In genomic region chr20:44961868-44962267, GRCh38 we compare ENCODE assay signal across 13 cellular contexts. TPM values are rescaled to one million over a fixed set of nuclear protein-coding genes. Genes with fewer than 3 reads are reported as not detected.
A peak's percentile ranks its signal among the peaks of the same experiment; 100 is the strongest.
DNase-seq lines count a peak whose midpoint lies in the region; ATAC-seq and TF ChIP-seq lines count a peak whose summit lies in the region.
"Had no signal": no experiment of that assay in that cellular context is flagged by ENCODE, and none has a peak within 500 bp of the region (broad histone marks: within the 10 kb centered on the region; RNA-seq: fewer than 3 reads in every experiment).

No MANE protein-coding gene starts in this region.

- intact Hi-C loops in CD8-positive, alpha-beta T cell (cut with DNase I, micrococcal nuclease): loop anchor here in 1 of 2 experiments (2.0 kb wide), 1 partner anchor 17 kb away; no protein-coding TSS in a partner anchor
- intact Hi-C loops in lower leg skin (cut with DNase I; ENCODE audit: low total_unique reads): no loop called here

- 74 to 77% methylated on average over 3 of the region's 3 CpGs for WGBS in lower leg skin, 2 donors

- DNase-seq in AG20443 (ENCODE audit: low spot score) (peak; percentile 62), iris pigment epithelial cell (ENCODE audit: low read depth) (peak; percentile 67), WTC11 (ENCODE audit: low spot score) (no peak), SIG-M5 treated with dmso at 0.1 percent for 504 hours (lab: John Stamatoyannopoulos, UW; ENCODE audit: unreplicated experiment) (no peak), lower leg skin (ENCODE audit: low spot score in 2 of 2) (no peak)
- DNase-seq in activated naive CD8-positive, alpha-beta T cell treated with anti-CD3 and anti-CD28 coated beads for 36 hours: no peak
- DNase-seq in CD8-positive, alpha-beta T cell: no peak
- DNase-seq: NCI-H774, sigmoid colon, upper lobe of right lung had no signal

- H3K36me3 Mint-ChIP-seq in activated naive CD8-positive, alpha-beta T cell treated with anti-CD3 and anti-CD28 coated beads for 36 hours: peaks cover 41% of the 10 kb centered on the region
- H3K36me3 Mint-ChIP-seq in WTC11: 0 out of 2 replicates have a peak, but pooled peaks cover 3% of the 10 kb centered on the region
- peaks cover 28% of the 10 kb centered on the region for H3K36me3 Mint-ChIP-seq in CD8-positive, alpha-beta T cell

- H3K4me1 Mint-ChIP-seq in activated naive CD8-positive, alpha-beta T cell treated with anti-CD3 and anti-CD28 coated beads for 36 hours: peaks cover 67% of the 10 kb centered on the region
- H3K4me1 Mint-ChIP-seq in WTC11: peaks cover 37% of the 10 kb centered on the region
- H3K4me1 Mint-ChIP-seq in CD8-positive, alpha-beta T cell (ENCODE audit: low read depth): peaks cover 58% of the 10 kb centered on the region

- no peak overlapping the region for H3K27ac ChIP-seq in HEK293 (ENCODE audit: extremely low read depth, low read depth, low read length)
- H3K27ac ChIP-seq in CD8-positive, alpha-beta T cell (ENCODE audit: low read depth, low read length): no peak overlapping the region
- H3K27ac ChIP-seq: coronary artery, hepatocyte, sigmoid colon, upper lobe of right lung had no signal

- CTCF ChIA-PET in HEK293 (lab: Yijun Ruan, JAX) (no interaction called here), WTC11 (lab: Charles Lee) (no interaction called here)
- CTCF ChIA-PET in CD8-positive, alpha-beta T cell (lab: Charles Lee): interaction anchor here (1.6 to 2.4 kb wide), 2 partner anchors 28 to 134 kb away, joined by 3 to 8 read pairs; no protein-coding TSS in a partner anchor

- no peak overlapping the region for H3K4me3 Mint-ChIP-seq in activated naive CD8-positive, alpha-beta T cell treated with anti-CD3 and anti-CD28 coated beads for 36 hours
- no peak overlapping the region for H3K4me3 Mint-ChIP-seq in WTC11
- no peak overlapping the region for H3K4me3 Mint-ChIP-seq in CD8-positive, alpha-beta T cell

- peaks cover 4% of the 10 kb centered on the region for H3K27me3 Mint-ChIP-seq in activated naive CD8-positive, alpha-beta T cell treated with anti-CD3 and anti-CD28 coated beads for 36 hours
- peaks cover 40% of the 10 kb centered on the region for H3K27me3 Mint-ChIP-seq in WTC11 (ENCODE audit: low read depth)
- no peaks in the 10 kb centered on the region for H3K27me3 Mint-ChIP-seq in CD8-positive, alpha-beta T cell (ENCODE audit: low read depth)

- TF ChIP-seq CTCF in HEK293 (tag by site-specific recombination; IDR thresholded peaks at IDR 0.05) (no peak), WTC11 (IDR thresholded peaks at IDR 0.05) (no peak), lower leg skin (IDR thresholded peaks at IDR 0.05) (no peak)
- no peak for TF ChIP-seq CTCF in CD8-positive, alpha-beta T cell (IDR thresholded peaks at IDR 0.05)

- H3K27ac Mint-ChIP-seq in activated naive CD8-positive, alpha-beta T cell treated with anti-CD3 and anti-CD28 coated beads for 36 hours: peak overlapping the region; percentile 31
- no peak overlapping the region for H3K27ac Mint-ChIP-seq in WTC11
- H3K27ac Mint-ChIP-seq in CD8-positive, alpha-beta T cell: no peak overlapping the region

- H3K4me1 ChIP-seq in HEK293 (ENCODE audit: control insufficient read depth, insufficient read depth, low read length): peaks cover 4% of the 10 kb centered on the region
- H3K4me1 ChIP-seq in CD8-positive, alpha-beta T cell (ENCODE audit: insufficient read depth, low read length): peaks cover 39% of the 10 kb centered on the region

- H3K36me3 ChIP-seq in HEK293 (ENCODE audit: control insufficient read depth in 2 of 2, insufficient read depth in 1 of 2, low read length in 2 of 2): peaks cover 0 to 5% of the 10 kb centered on the region in 2 experiments; a peak in 1 of 3 replicates
- no peaks in the 10 kb centered on the region for H3K36me3 ChIP-seq in CD8-positive, alpha-beta T cell (ENCODE audit: insufficient read depth, low read length)
- H3K36me3 ChIP-seq: upper lobe of right lung had no signal

- TF ChIP-seq POLR2A in lower leg skin (IDR thresholded peaks at IDR 0.05): no peak

- peaks cover 5% of the 10 kb centered on the region for H3K9me3 Mint-ChIP-seq in activated naive CD8-positive, alpha-beta T cell treated with anti-CD3 and anti-CD28 coated beads for 36 hours
- no peaks in the 10 kb centered on the region for H3K9me3 Mint-ChIP-seq in WTC11
- H3K9me3 Mint-ChIP-seq in CD8-positive, alpha-beta T cell: no peaks in the 10 kb centered on the region

- no peaks in the 10 kb centered on the region for H3K27me3 ChIP-seq in CD8-positive, alpha-beta T cell (ENCODE audit: insufficient read depth, low read length)
- H3K27me3 ChIP-seq: hepatocyte, sigmoid colon, upper lobe of right lung had no signal

- POLR2A ChIA-PET in HEK293 (lab: Yijun Ruan, JAX) (no interaction called here), WTC11 (lab: Charles Lee) (no interaction called here)
- POLR2A ChIA-PET in CD8-positive, alpha-beta T cell (lab: Charles Lee): interaction anchor here (2.4 to 3.2 kb wide), 3 partner anchors 9 to 29 kb away, joined by 6 to 33 read pairs (median 12); no protein-coding TSS in a partner anchor

- no peaks in the 10 kb centered on the region for H3K9me3 ChIP-seq in HEK293 (ENCODE audit: control insufficient read depth, insufficient read depth, low read depth, low read length)
- no peaks in the 10 kb centered on the region for H3K9me3 ChIP-seq in CD8-positive, alpha-beta T cell (ENCODE audit: low read length)
- H3K9me3 ChIP-seq: sigmoid colon, upper lobe of right lung had no signal

- no peak for ATAC-seq in WTC11
- no peak for ATAC-seq in CD8-positive, alpha-beta T cell
- ATAC-seq: upper lobe of right lung had no signal

- H3K4me3 ChIP-seq in HEK293 (ENCODE audit: low read depth, low read length): no peak overlapping the region
- H3K4me3 ChIP-seq in CD8-positive, alpha-beta T cell (ENCODE audit: low read depth, low read length): no peak overlapping the region
- H3K4me3 ChIP-seq in lower leg skin (ENCODE audit: low read depth, poor library complexity, severe bottlenecking): no peak overlapping the region
- H3K4me3 ChIP-seq: coronary artery, hepatocyte, sigmoid colon, upper lobe of right lung had no signal

TF ChIP-seq in HEK293, 187 proteins besides CTCF, POLR2A, EP300 and RAD21:
- TF ChIP-seq ZNF416 (tag by site-specific recombination; IDR thresholded peaks at IDR 0.05): no peak
- peak; percentile 70 for TF ChIP-seq ZNF341 (tag by site-specific recombination; IDR thresholded peaks at IDR 0.05; ENCODE audit: low read depth)

TF ChIP-seq in WTC11, 78 proteins besides CTCF, POLR2A, EP300 and RAD21 (continues in another document):
- TF ChIP-seq AR (CRISPR knock-in tag; IDR thresholded peaks at IDR 0.05): no peak

RNA-seq across cellular contexts. Expression of gene TOMM34, which starts 1.7 kb away (rescaled TPM):
- total RNA-seq in activated naive CD8-positive, alpha-beta T cell treated with anti-CD3 and anti-CD28 coated beads for 36 hours: 10 to 100 TPM; 72.9 to 75.1 TPM
- total RNA-seq in WTC11 (2021) (35.9 to 37.7 TPM (median 36.7 TPM) in 3 replicates), lower leg skin (10 to 100 TPM in 3 of 4 donors, 1 to 10 TPM in 1; 9.8 to 19.5 (median 12.4) TPM)
- total RNA-seq in CD8-positive, alpha-beta T cell: 10 to 100 TPM; 11.9 to 12.4 TPM

RNA-seq across cellular contexts. Expression of gene STK4, which starts 4.4 kb away (rescaled TPM):
- 100 to 1,000 TPM; 180 to 198 TPM for total RNA-seq in activated naive CD8-positive, alpha-beta T cell treated with anti-CD3 and anti-CD28 coated beads for 36 hours
- total RNA-seq in WTC11 (2021) (36.0 to 41.2 TPM (median 37.9 TPM) in 3 replicates), lower leg skin (10 to 100 TPM; 27.0 to 37.4 (median 28.2) TPM)
- total RNA-seq in CD8-positive, alpha-beta T cell: 100 to 1,000 TPM; 253 to 259 TPM

RNA-seq across cellular contexts. Expression of gene PABPC1L, which starts 52.0 kb away (rescaled TPM):
- total RNA-seq in activated naive CD8-positive, alpha-beta T cell treated with anti-CD3 and anti-CD28 coated beads for 36 hours: 10 to 100 TPM; 75.3 to 79.3 TPM
- total RNA-seq in WTC11 (2021) (88.3 to 98.2 TPM (median 90.7 TPM) in 3 replicates), lower leg skin (10 to 100 TPM in 2 of 4 donors, 1 to 10 TPM in 2; 7.0 to 30.2 (median 9.6) TPM)
- total RNA-seq in CD8-positive, alpha-beta T cell: 10 to 100 TPM; 31.9 to 34.0 TPM

Comparison
In these comparisons a context has a peak if more than half of its experiments do, and no peak if none do; other contexts are left out.
1. DNase-seq: peak in AG20443 (single experiment) and iris pigment epithelial cell (single experiment); none in activated naive CD8-positive, alpha-beta T cell treated with anti-CD3 and anti-CD28 coated beads for 36 hours (single experiment), WTC11 (single experiment), CD8-positive, alpha-beta T cell (0 of 7), SIG-M5 treated with dmso at 0.1 percent for 504 hours (single experiment) and lower leg skin (0 of 2).